In genomic region chr5:162888268-162888667, GRCh38 we compare ENCODE assay signal across 22 cellular contexts.
"Had no signal": no experiment of that assay in that cellular context is flagged by ENCODE, and none has a peak within 500 bp of the region (broad histone marks: within the 10 kb centered on the region; RNA-seq: fewer than 3 reads in every experiment).

No MANE protein-coding gene starts in this region.

- ATAC-seq: activated CD4-positive, alpha-beta T cell treated with anti-CD3 and anti-CD28 coated beads for 36 hours; activated naive CD4-positive, alpha-beta T cell treated with anti-CD3 and anti-CD28 coated beads, Interleukin-2, amount 50 U/mL, for 72 hours; activated T-cell treated with anti-CD3 and anti-CD28 coated beads, Interleukin-2, amount 50 U/mL, for 72 hours; left lobe of liver; lower lobe of right lung; naive thymus-derived CD8-positive, alpha-beta T cell; pancreas; stimulated activated effector memory CD8-positive, alpha-beta T cell treated with anti-CD3 and anti-CD28 coated beads, Interleukin-12 subunit alpha, Interleukin-12 subunit beta, amount 100 ng/mL, for 72 hours had no signal

- DNase-seq: activated CD4-positive, alpha-beta T cell treated with anti-CD3 and anti-CD28 coated beads for 36 hours; activated CD4-positive, CD25-positive, alpha-beta regulatory T cell; activated naive CD4-positive, alpha-beta T cell; activated T-cell treated with anti-CD3 and anti-CD28 coated beads for 4 hours; activated T-cell treated with anti-CD3 and anti-CD28 coated beads, Interleukin-2, amount 50 U/mL, for 72 hours; central memory CD4-positive, alpha-beta T cell; endodermal cell; glutamatergic neuron; islet precursor cell; lower lobe of right lung; mesenchymal stem cell; naive thymus-derived CD8-positive, alpha-beta T cell; nucleus accumbens; pancreas; sigmoid colon; small intestine; stimulated activated CD4-positive, alpha-beta T cell treated with anti-CD3 and anti-CD28 coated beads, Interleukin-4, amount 100 ng/mL, for 24 hours; trophoblast cell had no signal

- FAIRE-seq: urothelium cell line had no signal
